In genomic region chr19:50794778-50795664, GRCh38 we compare ENCODE assay signal across 9 cellular contexts. TPM values are rescaled to one million over a fixed set of nuclear protein-coding genes. Genes with fewer than 3 reads are reported as not detected.
DNase-seq lines count a peak whose midpoint lies in the region; ATAC-seq lines count a peak whose summit lies in the region.
"Had no signal": no experiment of that assay in that cellular context is flagged by ENCODE, and none has a peak within 500 bp of the region (broad histone marks: within the 10 kb centered on the region; RNA-seq: fewer than 3 reads in every experiment).

No MANE protein-coding gene starts in this region.

- H3K27ac Mint-ChIP-seq in activated T-cell treated with anti-CD3 and anti-CD28 coated beads, Interleukin-2, amount 50 U/mL, for 24 hours = peak overlapping the region; percentile 57
- H3K27ac Mint-ChIP-seq in activated T-helper 17 cell treated with anti-CD3 and anti-CD28 coated beads, Interleukin-2, amount 50 U/mL, for 72 hours = no peak overlapping the region
- H3K27ac Mint-ChIP-seq in stimulated activated naive B cell treated with anti-CD40 and anti-IgM and Interleukin-4, amounts not matched to agents 10 μg/mL and 1 μg/mL and 100 μg/mL, for 72 hours = peak overlapping the region; percentile 70

- no peaks in the 10 kb centered on the region for H3K9me3 Mint-ChIP-seq in activated T-cell treated with anti-CD3 and anti-CD28 coated beads, Interleukin-2, amount 50 U/mL, for 24 hours
- H3K9me3 Mint-ChIP-seq in activated T-helper 17 cell treated with anti-CD3 and anti-CD28 coated beads, Interleukin-2, amount 50 U/mL, for 72 hours = no peaks in the 10 kb centered on the region
- H3K9me3 Mint-ChIP-seq in stimulated activated naive B cell treated with anti-CD40 and anti-IgM and Interleukin-4, amounts not matched to agents 10 μg/mL and 1 μg/mL and 100 μg/mL, for 72 hours = no peaks in the 10 kb centered on the region

- H3K27me3 Mint-ChIP-seq in activated T-cell treated with anti-CD3 and anti-CD28 coated beads, Interleukin-2, amount 50 U/mL, for 24 hours = no peaks in the 10 kb centered on the region
- H3K27me3 Mint-ChIP-seq in activated T-helper 17 cell treated with anti-CD3 and anti-CD28 coated beads, Interleukin-2, amount 50 U/mL, for 72 hours = no peaks in the 10 kb centered on the region
- no peaks in the 10 kb centered on the region for H3K27me3 Mint-ChIP-seq in stimulated activated naive B cell treated with anti-CD40 and anti-IgM and Interleukin-4, amounts not matched to agents 10 μg/mL and 1 μg/mL and 100 μg/mL, for 72 hours

- peaks cover 40% of the 10 kb centered on the region for H3K36me3 Mint-ChIP-seq in activated T-cell treated with anti-CD3 and anti-CD28 coated beads, Interleukin-2, amount 50 U/mL, for 24 hours (ENCODE audit: low read depth)
- peaks cover 29% of the 10 kb centered on the region for H3K36me3 Mint-ChIP-seq in activated T-helper 17 cell treated with anti-CD3 and anti-CD28 coated beads, Interleukin-2, amount 50 U/mL, for 72 hours (ENCODE audit: low read depth)
- peaks cover 19 to 28% of the 10 kb centered on the region in 2 donors for H3K36me3 Mint-ChIP-seq in stimulated activated naive B cell treated with anti-CD40 and anti-IgM and Interleukin-4, amounts not matched to agents 10 μg/mL and 1 μg/mL and 100 μg/mL, for 72 hours

- no peak overlapping the region for H3K4me3 ChIP-seq in MG63

- DNase-seq in activated T-cell treated with anti-CD3 and anti-CD28 coated beads, Interleukin-2, amount 50 U/mL, for 24 hours = peak; percentile 71
- DNase-seq in activated T-cell treated with anti-CD3 and anti-CD28 coated beads for 4 hours = no peak
- peak; percentile 71 for DNase-seq in MG63
- DNase-seq in stimulated activated naive B cell treated with anti-CD40 and anti-IgM and Interleukin-4, amounts not matched to agents 10 μg/mL and 1 μg/mL and 100 μg/mL, for 72 hours = no peak
- no peak for DNase-seq in 8988T

- peaks cover 8% of the 10 kb centered on the region for H3K4me1 Mint-ChIP-seq in activated T-cell treated with anti-CD3 and anti-CD28 coated beads, Interleukin-2, amount 50 U/mL, for 24 hours (ENCODE audit: low read depth)
- H3K4me1 Mint-ChIP-seq in activated T-helper 17 cell treated with anti-CD3 and anti-CD28 coated beads, Interleukin-2, amount 50 U/mL, for 72 hours = no peaks in the 10 kb centered on the region
- H3K4me1 Mint-ChIP-seq in stimulated activated naive B cell treated with anti-CD40 and anti-IgM and Interleukin-4, amounts not matched to agents 10 μg/mL and 1 μg/mL and 100 μg/mL, for 72 hours = peaks cover 15 to 19% of the 10 kb centered on the region in 2 donors

- H3K9me3 ChIP-seq in MG63 = no peaks in the 10 kb centered on the region

- no peaks in the 10 kb centered on the region for H3K27me3 ChIP-seq in MG63

- peaks cover 48% of the 10 kb centered on the region for H3K36me3 ChIP-seq in MG63

- H3K4me3 Mint-ChIP-seq in activated T-cell treated with anti-CD3 and anti-CD28 coated beads, Interleukin-2, amount 50 U/mL, for 24 hours = no peak overlapping the region
- H3K4me3 Mint-ChIP-seq in activated T-helper 17 cell treated with anti-CD3 and anti-CD28 coated beads, Interleukin-2, amount 50 U/mL, for 72 hours = no peak overlapping the region
- peak overlapping the region in 1 of 2 donors; percentile 17 for H3K4me3 Mint-ChIP-seq in stimulated activated naive B cell treated with anti-CD40 and anti-IgM and Interleukin-4, amounts not matched to agents 10 μg/mL and 1 μg/mL and 100 μg/mL, for 72 hours

- ATAC-seq in activated T-helper 17 cell treated with anti-CD3 and anti-CD28 coated beads, Interleukin-2, amount 50 U/mL, for 72 hours (replicated peaks) = peak; percentile 9
- ATAC-seq in stimulated activated naive B cell treated with anti-CD40 and anti-IgM and Interleukin-4, amounts not matched to agents 10 μg/mL and 1 μg/mL and 100 μg/mL, for 72 hours (replicated peaks) = peak; percentile 24
- no peak for ATAC-seq in HG02973 (IDR thresholded peaks at IDR 0.05; ENCODE audit: unreplicated experiment)
- ATAC-seq in HG02885 (IDR thresholded peaks at IDR 0.05; ENCODE audit: poor library complexity, unreplicated experiment) = no peak

RNA-seq across cellular contexts. Expression of gene ACP4, which starts 4.8 kb away (rescaled TPM):
- total RNA-seq in MG63 (2014; rRNA removed; shearing (Covaris generic); ENCODE audit: low replicate concordance) = not detected in 2 replicates
- total RNA-seq in activated T-helper 17 cell treated with anti-CD3 and anti-CD28 coated beads, Interleukin-2, amount 50 U/mL, for 72 hours = not detected
- total RNA-seq: RPMI7951 had no signal

RNA-seq across cellular contexts. Expression of gene GPR32, which starts 24.8 kb away (rescaled TPM):
- not detected in 2 replicates for total RNA-seq in MG63 (2014; rRNA removed; shearing (Covaris generic); ENCODE audit: low replicate concordance)
- total RNA-seq in activated T-helper 17 cell treated with anti-CD3 and anti-CD28 coated beads, Interleukin-2, amount 50 U/mL, for 72 hours = not detected
- total RNA-seq: RPMI7951 had no signal

RNA-seq across cellular contexts. Expression of gene KLK1, which starts 28.6 kb away (rescaled TPM):
- total RNA-seq in MG63 (2014; rRNA removed; shearing (Covaris generic); ENCODE audit: low replicate concordance) = not detected in 2 replicates
- 1 to 10 TPM in 1 of 2 donors, under 1 TPM in 1; 0.39 to 2.0 TPM for total RNA-seq in activated T-helper 17 cell treated with anti-CD3 and anti-CD28 coated beads, Interleukin-2, amount 50 U/mL, for 72 hours
- total RNA-seq: RPMI7951 had no signal

RNA-seq across cellular contexts. Expression of gene KLK15, which starts 38.4 kb away (rescaled TPM):
- not detected in 2 replicates for total RNA-seq in MG63 (2014; rRNA removed; shearing (Covaris generic); ENCODE audit: low replicate concordance)
- not detected for total RNA-seq in activated T-helper 17 cell treated with anti-CD3 and anti-CD28 coated beads, Interleukin-2, amount 50 U/mL, for 72 hours
- total RNA-seq: RPMI7951 had no signal

RNA-seq across cellular contexts. Expression of gene KLK3, which starts 59.7 kb away (rescaled TPM):
- not detected in 2 replicates for total RNA-seq in MG63 (2014; rRNA removed; shearing (Covaris generic); ENCODE audit: low replicate concordance)
- total RNA-seq in activated T-helper 17 cell treated with anti-CD3 and anti-CD28 coated beads, Interleukin-2, amount 50 U/mL, for 72 hours = not detected
- total RNA-seq: RPMI7951 had no signal

Comparison
In these comparisons a context has a peak if more than half of its experiments do, and no peak if none do; other contexts are left out.
1. DNase-seq: peak in activated T-cell treated with anti-CD3 and anti-CD28 coated beads, Interleukin-2, amount 50 U/mL, for 24 hours (single experiment) and MG63 (single experiment); none in activated T-cell treated with anti-CD3 and anti-CD28 coated beads for 4 hours (single experiment), stimulated activated naive B cell treated with anti-CD40 and anti-IgM and Interleukin-4, amounts not matched to agents 10 μg/mL and 1 μg/mL and 100 μg/mL, for 72 hours (single experiment) and 8988T (single experiment).
2. ATAC-seq: peak in activated T-helper 17 cell treated with anti-CD3 and anti-CD28 coated beads, Interleukin-2, amount 50 U/mL, for 72 hours (single experiment) and stimulated activated naive B cell treated with anti-CD40 and anti-IgM and Interleukin-4, amounts not matched to agents 10 μg/mL and 1 μg/mL and 100 μg/mL, for 72 hours (2 of 2); none in HG02973 (single experiment) and HG02885 (single experiment).